1 cellular context compared by ENCODE assay signal in genomic region chr10:72354356-72355213, GRCh38.
TF ChIP-seq lines count a peak whose summit lies in the region.

Gene DNAJB12, minus strand, starts transcription at chr10:72354919. Its CDS starts 22 bp downstream, at chr10:72354897.

TF ChIP-seq in HepG2, 621 proteins besides CTCF, POLR2A, EP300 and RAD21 (continued from another document and continues in another):
- TF ChIP-seq DZIP1 (CRISPR knock-in tag; IDR thresholded peaks at IDR 0.05), result no peak
- no peak for TF ChIP-seq ZNF737 (CRISPR knock-in tag; IDR thresholded peaks at IDR 0.05; ENCODE audit: borderline replicate concordance)
- peak; percentile 91 for TF ChIP-seq ZNF160 (CRISPR knock-in tag; IDR thresholded peaks at IDR 0.05)
- TF ChIP-seq HNF1B (CRISPR knock-in tag; IDR thresholded peaks at IDR 0.05), result peak; percentile 93
- no peak for TF ChIP-seq SCMH1 (CRISPR knock-in tag; IDR thresholded peaks at IDR 0.05; ENCODE audit: borderline replicate concordance)
- 0 out of 2 replicates have a peak, but pooled peaks have one; percentile 31 for TF ChIP-seq ZNF33B (CRISPR knock-in tag; IDR thresholded peaks at IDR 0.05)
- peak; percentile 74; the same call in 1 of the 2 replicates for TF ChIP-seq ZNF616 (CRISPR knock-in tag; IDR thresholded peaks at IDR 0.05; ENCODE audit: low read depth)
- 0 out of 2 replicates have a peak, but pooled peaks have one; percentile 52 for TF ChIP-seq ZMYM3 (CRISPR knock-in tag; IDR thresholded peaks at IDR 0.05)
- TF ChIP-seq SRSF9 (IDR thresholded peaks at IDR 0.05; ENCODE audit: borderline replicate concordance, insufficient read depth, low read depth, low read length, poor library complexity, severe bottlenecking), result no peak
- TF ChIP-seq ZBTB43 (CRISPR knock-in tag; conservative IDR thresholded peaks at IDR 0.05), result peak; percentile 82
- TF ChIP-seq MED8 (CRISPR knock-in tag; IDR thresholded peaks at IDR 0.05; ENCODE audit: insufficient replicate concordance), result peak; percentile 75
- TF ChIP-seq ISX (CRISPR knock-in tag; conservative IDR thresholded peaks at IDR 0.05), result no peak
- TF ChIP-seq ZNF142 (CRISPR knock-in tag; IDR thresholded peaks at IDR 0.05), result peak; percentile 61; the same call in 1 of the 2 replicates
- TF ChIP-seq ZNF446 (CRISPR knock-in tag; IDR thresholded peaks at IDR 0.05), result peak; percentile 69; the same call in 1 of the 2 replicates
- TF ChIP-seq SNAI1 (CRISPR knock-in tag; IDR thresholded peaks at IDR 0.05; ENCODE audit: borderline replicate concordance), result no peak
- TF ChIP-seq ZNF547 (CRISPR knock-in tag; IDR thresholded peaks at IDR 0.05), result peak; percentile 91
- TF ChIP-seq MXD1 (CRISPR knock-in tag; IDR thresholded peaks at IDR 0.05), result peak; percentile 80; the same call in 1 of the 2 replicates
- peak; percentile 93 for TF ChIP-seq ZNF605 (CRISPR knock-in tag; IDR thresholded peaks at IDR 0.05)
- TF ChIP-seq ZBTB33 (CRISPR knock-in tag; IDR thresholded peaks at IDR 0.05), result peak; percentile 53; the same call in 1 of the 2 replicates
- peak; percentile 48; the same call in 1 of the 2 replicates for TF ChIP-seq FOXO1 (CRISPR knock-in tag; IDR thresholded peaks at IDR 0.05)
- 0 out of 2 replicates have a peak, but pooled peaks have one; percentile 53 for TF ChIP-seq ZBTB38 (CRISPR knock-in tag; IDR thresholded peaks at IDR 0.05)
- TF ChIP-seq MTERF4 (CRISPR knock-in tag; IDR thresholded peaks at IDR 0.05), result peak; percentile 57
- TF ChIP-seq ZNF552 (CRISPR knock-in tag; IDR thresholded peaks at IDR 0.05; ENCODE audit: borderline replicate concordance), result peak; percentile 61; the same call in 1 of the 2 replicates
- no peak for TF ChIP-seq THYN1 (CRISPR knock-in tag; IDR thresholded peaks at IDR 0.05; ENCODE audit: borderline replicate concordance, low read depth)
- TF ChIP-seq ZNF275 (CRISPR knock-in tag; IDR thresholded peaks at IDR 0.05; ENCODE audit: borderline replicate concordance), result peak; percentile 76; the same call in 1 of the 2 replicates
- TF ChIP-seq ZBTB46 (CRISPR knock-in tag; IDR thresholded peaks at IDR 0.05; ENCODE audit: borderline replicate concordance), result no peak
- TF ChIP-seq ZEB1 (IDR thresholded peaks at IDR 0.05; ENCODE audit: insufficient replicate concordance, low read depth), result peak; percentile 25
- TF ChIP-seq ZNF550 (CRISPR knock-in tag; IDR thresholded peaks at IDR 0.05; ENCODE audit: borderline replicate concordance), result peak; percentile 93; the same call in 1 of the 2 replicates
- TF ChIP-seq ZC3H4 (CRISPR knock-in tag; IDR thresholded peaks at IDR 0.05; ENCODE audit: borderline replicate concordance), result peak; percentile 71; the same call in 1 of the 2 replicates
- peak; percentile 69; the same call in 1 of the 2 replicates for TF ChIP-seq CREB3 (CRISPR knock-in tag; IDR thresholded peaks at IDR 0.05)
- TF ChIP-seq RFX5 (IDR thresholded peaks at IDR 0.05; ENCODE audit: low read depth, low read length), result peak; percentile 34
- TF ChIP-seq TRAFD1 (CRISPR knock-in tag; IDR thresholded peaks at IDR 0.05; ENCODE audit: borderline replicate concordance), result peak; percentile 59; the same call in 1 of the 2 replicates
- peak; percentile 87 for TF ChIP-seq HOXD1 (CRISPR knock-in tag; IDR thresholded peaks at IDR 0.05)
- TF ChIP-seq PHF20 (CRISPR knock-in tag; IDR thresholded peaks at IDR 0.05), result peak; percentile 97
- TF ChIP-seq TBX2 (CRISPR knock-in tag; IDR thresholded peaks at IDR 0.05; ENCODE audit: borderline replicate concordance), result peak; percentile 92; the same call in 1 of the 2 replicates
